In the genomic region with DNA sequence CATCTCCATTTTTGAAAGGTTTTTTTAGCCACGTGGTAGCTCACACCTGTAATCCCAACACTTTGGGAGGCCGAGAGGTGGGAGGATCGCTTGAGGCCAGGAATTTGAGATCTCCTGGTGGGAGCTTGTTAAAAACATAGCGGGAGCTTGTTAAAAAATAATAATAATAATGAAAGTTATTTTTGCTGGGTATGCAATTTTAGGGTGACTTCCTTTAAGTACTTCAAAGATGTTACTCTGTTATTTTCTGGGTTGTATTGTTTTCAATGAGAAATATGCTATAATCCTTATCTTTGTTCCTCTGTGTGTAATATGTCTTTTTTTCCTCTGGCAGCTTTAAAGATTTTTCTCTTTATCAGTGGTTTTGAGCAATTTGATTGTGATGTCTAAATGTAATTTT, we compare ENCODE assay signal across 3 cellular contexts.
TF ChIP-seq lines count a peak whose summit lies in the region.

No MANE protein-coding gene starts in this region.

TF ChIP-seq in HepG2, 621 proteins besides CTCF, POLR2A, EP300 and RAD21 (continues in another document):
- 0 out of 2 replicates have a peak, but pooled peaks have one; percentile 15 for TF ChIP-seq MAFF (IDR thresholded peaks at IDR 0.05; ENCODE audit: low read depth, low read length)
- no peak for TF ChIP-seq SP1 (IDR thresholded peaks at IDR 0.05)
- no peak for TF ChIP-seq SP1 (CRISPR knock-in tag; IDR thresholded peaks at IDR 0.05)
- TF ChIP-seq ZFP1 (CRISPR knock-in tag; IDR thresholded peaks at IDR 0.05), result no peak
- TF ChIP-seq TCF7 (IDR thresholded peaks at IDR 0.05; ENCODE audit: low read depth), result no peak
- no peak for TF ChIP-seq ZNF224 (CRISPR knock-in tag; IDR thresholded peaks at IDR 0.05)
- TF ChIP-seq, protein P1, sequence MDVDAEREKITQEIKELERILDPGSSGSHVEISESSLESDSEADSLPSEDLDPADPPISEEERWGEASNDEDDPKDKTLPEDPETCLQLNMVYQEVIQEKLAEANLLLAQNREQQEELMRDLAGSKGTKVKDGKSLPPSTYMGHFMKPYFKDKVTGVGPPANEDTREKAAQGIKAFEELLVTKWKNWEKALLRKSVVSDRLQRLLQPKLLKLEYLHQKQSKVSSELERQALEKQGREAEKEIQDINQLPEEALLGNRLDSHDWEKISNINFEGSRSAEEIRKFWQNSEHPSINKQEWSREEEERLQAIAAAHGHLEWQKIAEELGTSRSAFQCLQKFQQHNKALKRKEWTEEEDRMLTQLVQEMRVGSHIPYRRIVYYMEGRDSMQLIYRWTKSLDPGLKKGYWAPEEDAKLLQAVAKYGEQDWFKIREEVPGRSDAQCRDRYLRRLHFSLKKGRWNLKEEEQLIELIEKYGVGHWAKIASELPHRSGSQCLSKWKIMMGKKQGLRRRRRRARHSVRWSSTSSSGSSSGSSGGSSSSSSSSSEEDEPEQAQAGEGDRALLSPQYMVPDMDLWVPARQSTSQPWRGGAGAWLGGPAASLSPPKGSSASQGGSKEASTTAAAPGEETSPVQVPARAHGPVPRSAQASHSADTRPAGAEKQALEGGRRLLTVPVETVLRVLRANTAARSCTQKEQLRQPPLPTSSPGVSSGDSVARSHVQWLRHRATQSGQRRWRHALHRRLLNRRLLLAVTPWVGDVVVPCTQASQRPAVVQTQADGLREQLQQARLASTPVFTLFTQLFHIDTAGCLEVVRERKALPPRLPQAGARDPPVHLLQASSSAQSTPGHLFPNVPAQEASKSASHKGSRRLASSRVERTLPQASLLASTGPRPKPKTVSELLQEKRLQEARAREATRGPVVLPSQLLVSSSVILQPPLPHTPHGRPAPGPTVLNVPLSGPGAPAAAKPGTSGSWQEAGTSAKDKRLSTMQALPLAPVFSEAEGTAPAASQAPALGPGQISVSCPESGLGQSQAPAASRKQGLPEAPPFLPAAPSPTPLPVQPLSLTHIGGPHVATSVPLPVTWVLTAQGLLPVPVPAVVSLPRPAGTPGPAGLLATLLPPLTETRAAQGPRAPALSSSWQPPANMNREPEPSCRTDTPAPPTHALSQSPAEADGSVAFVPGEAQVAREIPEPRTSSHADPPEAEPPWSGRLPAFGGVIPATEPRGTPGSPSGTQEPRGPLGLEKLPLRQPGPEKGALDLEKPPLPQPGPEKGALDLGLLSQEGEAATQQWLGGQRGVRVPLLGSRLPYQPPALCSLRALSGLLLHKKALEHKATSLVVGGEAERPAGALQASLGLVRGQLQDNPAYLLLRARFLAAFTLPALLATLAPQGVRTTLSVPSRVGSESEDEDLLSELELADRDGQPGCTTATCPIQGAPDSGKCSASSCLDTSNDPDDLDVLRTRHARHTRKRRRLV (CRISPR knock-in tag; IDR thresholded peaks at IDR 0.05), result no peak
- TF ChIP-seq MAFK (conservative IDR thresholded peaks at IDR 0.05 in 1 of 2, IDR thresholded peaks at IDR 0.05 in 1 of 2; ENCODE audit: low read length in 2 of 2), result peak; percentile 46 to 64; a peak in 3 of 4 replicates
- TF ChIP-seq HHEX (CRISPR knock-in tag; IDR thresholded peaks at IDR 0.05), result no peak
- no peak for TF ChIP-seq RBM22 (optimal IDR thresholded peaks at IDR 0.05; ENCODE audit: low read length)
- no peak for TF ChIP-seq ZNF589 (CRISPR knock-in tag; conservative IDR thresholded peaks at IDR 0.05)
- TF ChIP-seq NFKBIZ (CRISPR knock-in tag; IDR thresholded peaks at IDR 0.05), result no peak
- no peak for TF ChIP-seq HOXA3 (CRISPR knock-in tag; IDR thresholded peaks at IDR 0.05)
- TF ChIP-seq, protein P2, sequence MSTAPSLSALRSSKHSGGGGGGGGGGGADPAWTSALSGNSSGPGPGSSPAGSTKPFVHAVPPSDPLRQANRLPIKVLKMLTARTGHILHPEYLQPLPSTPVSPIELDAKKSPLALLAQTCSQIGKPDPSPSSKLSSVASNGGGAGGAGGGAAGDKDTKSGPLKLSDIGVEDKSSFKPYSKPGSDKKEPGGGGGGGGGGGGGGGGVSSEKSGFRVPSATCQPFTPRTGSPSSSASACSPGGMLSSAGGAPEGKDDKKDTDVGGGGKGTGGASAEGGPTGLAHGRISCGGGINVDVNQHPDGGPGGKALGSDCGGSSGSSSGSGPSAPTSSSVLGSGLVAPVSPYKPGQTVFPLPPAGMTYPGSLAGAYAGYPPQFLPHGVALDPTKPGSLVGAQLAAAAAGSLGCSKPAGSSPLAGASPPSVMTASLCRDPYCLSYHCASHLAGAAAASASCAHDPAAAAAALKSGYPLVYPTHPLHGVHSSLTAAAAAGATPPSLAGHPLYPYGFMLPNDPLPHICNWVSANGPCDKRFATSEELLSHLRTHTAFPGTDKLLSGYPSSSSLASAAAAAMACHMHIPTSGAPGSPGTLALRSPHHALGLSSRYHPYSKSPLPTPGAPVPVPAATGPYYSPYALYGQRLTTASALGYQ (CRISPR knock-in tag; IDR thresholded peaks at IDR 0.05), result no peak
- no peak for TF ChIP-seq ZNF850 (CRISPR knock-in tag; conservative IDR thresholded peaks at IDR 0.05)

TF ChIP-seq in HEK293, 187 proteins besides CTCF, POLR2A, EP300 and RAD21:
- TF ChIP-seq, protein P3, sequence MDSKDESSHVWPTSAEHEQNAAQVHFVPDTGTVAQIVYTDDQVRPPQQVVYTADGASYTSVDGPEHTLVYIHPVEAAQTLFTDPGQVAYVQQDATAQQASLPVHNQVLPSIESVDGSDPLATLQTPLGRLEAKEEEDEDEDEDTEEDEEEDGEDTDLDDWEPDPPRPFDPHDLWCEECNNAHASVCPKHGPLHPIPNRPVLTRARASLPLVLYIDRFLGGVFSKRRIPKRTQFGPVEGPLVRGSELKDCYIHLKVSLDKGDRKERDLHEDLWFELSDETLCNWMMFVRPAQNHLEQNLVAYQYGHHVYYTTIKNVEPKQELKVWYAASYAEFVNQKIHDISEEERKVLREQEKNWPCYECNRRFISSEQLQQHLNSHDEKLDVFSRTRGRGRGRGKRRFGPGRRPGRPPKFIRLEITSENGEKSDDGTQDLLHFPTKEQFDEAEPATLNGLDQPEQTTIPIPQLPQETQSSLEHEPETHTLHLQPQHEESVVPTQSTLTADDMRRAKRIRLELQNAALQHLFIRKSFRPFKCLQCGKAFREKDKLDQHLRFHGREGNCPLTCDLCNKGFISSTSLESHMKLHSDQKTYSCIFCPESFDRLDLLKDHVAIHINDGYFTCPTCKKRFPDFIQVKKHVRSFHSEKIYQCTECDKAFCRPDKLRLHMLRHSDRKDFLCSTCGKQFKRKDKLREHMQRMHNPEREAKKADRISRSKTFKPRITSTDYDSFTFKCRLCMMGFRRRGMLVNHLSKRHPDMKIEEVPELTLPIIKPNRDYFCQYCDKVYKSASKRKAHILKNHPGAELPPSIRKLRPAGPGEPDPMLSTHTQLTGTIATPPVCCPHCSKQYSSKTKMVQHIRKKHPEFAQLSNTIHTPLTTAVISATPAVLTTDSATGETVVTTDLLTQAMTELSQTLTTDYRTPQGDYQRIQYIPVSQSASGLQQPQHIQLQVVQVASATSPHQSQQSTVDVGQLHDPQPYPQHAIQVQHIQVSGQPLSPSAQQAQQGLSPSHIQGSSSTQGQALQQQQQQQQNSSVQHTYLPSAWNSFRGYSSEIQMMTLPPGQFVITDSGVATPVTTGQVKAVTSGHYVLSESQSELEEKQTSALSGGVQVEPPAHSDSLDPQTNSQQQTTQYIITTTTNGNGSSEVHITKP (tag by site-specific recombination; IDR thresholded peaks at IDR 0.05), result no peak
- no peak for TF ChIP-seq ZNF830 (tag by site-specific recombination; IDR thresholded peaks at IDR 0.05; ENCODE audit: low read depth)
- TF ChIP-seq ZNF239 (tag by site-specific recombination; IDR thresholded peaks at IDR 0.05), result no peak
- 0 out of 2 replicates have a peak, but pooled peaks have one; percentile 10 for TF ChIP-seq ZNF146 (tag by site-specific recombination; IDR thresholded peaks at IDR 0.05)
- peak; percentile 86; the same call in 1 of the 2 replicates for TF ChIP-seq ZNF791 (tag by site-specific recombination; IDR thresholded peaks at IDR 0.05)
- no peak for TF ChIP-seq ZNF571 (tag by site-specific recombination; IDR thresholded peaks at IDR 0.05)
- TF ChIP-seq ZNF184 (tag by site-specific recombination; IDR thresholded peaks at IDR 0.05), result no peak
- no peak for TF ChIP-seq HOXC10 (CRISPR knock-in tag; IDR thresholded peaks at IDR 0.05)

TF ChIP-seq in H1, 55 proteins besides CTCF, POLR2A, EP300 and RAD21:
- no peak for TF ChIP-seq ASH2L (IDR thresholded peaks at IDR 0.05; ENCODE audit: low read length)
- TF ChIP-seq KDM4A (IDR thresholded peaks at IDR 0.05; ENCODE audit: low read depth, low read length, severe bottlenecking), result no peak
- TF ChIP-seq, protein P4, sequence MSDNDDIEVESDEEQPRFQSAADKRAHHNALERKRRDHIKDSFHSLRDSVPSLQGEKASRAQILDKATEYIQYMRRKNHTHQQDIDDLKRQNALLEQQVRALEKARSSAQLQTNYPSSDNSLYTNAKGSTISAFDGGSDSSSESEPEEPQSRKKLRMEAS (IDR thresholded peaks at IDR 0.05), result 0 out of 2 replicates have a peak, but pooled peaks have one; percentile 15
- TF ChIP-seq, protein P5, sequence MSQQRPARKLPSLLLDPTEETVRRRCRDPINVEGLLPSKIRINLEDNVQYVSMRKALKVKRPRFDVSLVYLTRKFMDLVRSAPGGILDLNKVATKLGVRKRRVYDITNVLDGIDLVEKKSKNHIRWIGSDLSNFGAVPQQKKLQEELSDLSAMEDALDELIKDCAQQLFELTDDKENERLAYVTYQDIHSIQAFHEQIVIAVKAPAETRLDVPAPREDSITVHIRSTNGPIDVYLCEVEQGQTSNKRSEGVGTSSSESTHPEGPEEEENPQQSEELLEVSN (IDR thresholded peaks at IDR 0.05), result no peak
